ENCODE assay signal across 1 cellular context in the genomic region with DNA sequence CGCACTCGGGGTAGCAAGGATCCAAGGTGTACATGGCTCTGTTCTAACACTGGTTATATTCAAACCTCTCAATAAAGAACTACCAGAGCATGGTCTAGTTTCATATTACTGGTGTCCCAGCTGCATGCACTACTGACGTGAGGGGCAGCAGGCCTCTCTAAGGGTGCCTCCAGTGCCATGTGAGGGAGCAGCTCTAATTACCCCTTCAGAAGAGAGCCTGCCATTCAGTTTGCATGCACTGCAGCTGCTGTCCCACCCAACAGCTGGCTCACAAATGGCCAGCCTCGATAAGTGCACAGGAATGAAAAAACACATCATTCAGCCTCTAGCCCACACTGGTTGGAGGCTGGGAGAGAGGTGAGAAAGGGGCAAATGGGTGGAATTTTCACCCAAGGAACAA.
TF ChIP-seq lines count a peak whose summit lies in the region.

No MANE protein-coding gene starts in this region.

TF ChIP-seq in IMR-90, 13 proteins besides CTCF, POLR2A, EP300 and RAD21:
- TF ChIP-seq RCOR1 (IDR thresholded peaks at IDR 0.05; ENCODE audit: insufficient replicate concordance, low read length): no peak
- no peak for TF ChIP-seq CHD1 (IDR thresholded peaks at IDR 0.05; ENCODE audit: low read depth, low read length)
- TF ChIP-seq, protein P1, sequence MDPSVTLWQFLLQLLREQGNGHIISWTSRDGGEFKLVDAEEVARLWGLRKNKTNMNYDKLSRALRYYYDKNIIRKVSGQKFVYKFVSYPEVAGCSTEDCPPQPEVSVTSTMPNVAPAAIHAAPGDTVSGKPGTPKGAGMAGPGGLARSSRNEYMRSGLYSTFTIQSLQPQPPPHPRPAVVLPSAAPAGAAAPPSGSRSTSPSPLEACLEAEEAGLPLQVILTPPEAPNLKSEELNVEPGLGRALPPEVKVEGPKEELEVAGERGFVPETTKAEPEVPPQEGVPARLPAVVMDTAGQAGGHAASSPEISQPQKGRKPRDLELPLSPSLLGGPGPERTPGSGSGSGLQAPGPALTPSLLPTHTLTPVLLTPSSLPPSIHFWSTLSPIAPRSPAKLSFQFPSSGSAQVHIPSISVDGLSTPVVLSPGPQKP (IDR thresholded peaks at IDR 0.05; ENCODE audit: borderline replicate concordance, low read depth, low read length): no peak
- TF ChIP-seq, protein P2, sequence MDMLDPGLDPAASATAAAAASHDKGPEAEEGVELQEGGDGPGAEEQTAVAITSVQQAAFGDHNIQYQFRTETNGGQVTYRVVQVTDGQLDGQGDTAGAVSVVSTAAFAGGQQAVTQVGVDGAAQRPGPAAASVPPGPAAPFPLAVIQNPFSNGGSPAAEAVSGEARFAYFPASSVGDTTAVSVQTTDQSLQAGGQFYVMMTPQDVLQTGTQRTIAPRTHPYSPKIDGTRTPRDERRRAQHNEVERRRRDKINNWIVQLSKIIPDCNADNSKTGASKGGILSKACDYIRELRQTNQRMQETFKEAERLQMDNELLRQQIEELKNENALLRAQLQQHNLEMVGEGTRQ (IDR thresholded peaks at IDR 0.05; ENCODE audit: low read depth, low read length): no peak
- no peak for TF ChIP-seq MAFK (IDR thresholded peaks at IDR 0.05; ENCODE audit: low read depth, low read length)
- TF ChIP-seq FOS (IDR thresholded peaks at IDR 0.05; ENCODE audit: low read depth, low read length): no peak
- no peak for TF ChIP-seq SMC3 (IDR thresholded peaks at IDR 0.05; ENCODE audit: low read depth, low read length)
- no peak for TF ChIP-seq BHLHE40 (IDR thresholded peaks at IDR 0.05; ENCODE audit: low read depth, low read length)
- no peak for TF ChIP-seq MAZ (IDR thresholded peaks at IDR 0.05; ENCODE audit: borderline replicate concordance, low read depth, low read length)
- TF ChIP-seq NFE2L2 (IDR thresholded peaks at IDR 0.05; ENCODE audit: low read depth, low read length): no peak
- TF ChIP-seq RFX5 (IDR thresholded peaks at IDR 0.05; ENCODE audit: low read depth, low read length): no peak
- no peak for TF ChIP-seq CEBPB (IDR thresholded peaks at IDR 0.05; ENCODE audit: low read depth, low read length)
- TF ChIP-seq MXI1 (IDR thresholded peaks at IDR 0.05; ENCODE audit: borderline replicate concordance, low read depth, low read length): no peak
